Comparison of ENCODE assay signal across 1 cellular context in the genomic region with DNA sequence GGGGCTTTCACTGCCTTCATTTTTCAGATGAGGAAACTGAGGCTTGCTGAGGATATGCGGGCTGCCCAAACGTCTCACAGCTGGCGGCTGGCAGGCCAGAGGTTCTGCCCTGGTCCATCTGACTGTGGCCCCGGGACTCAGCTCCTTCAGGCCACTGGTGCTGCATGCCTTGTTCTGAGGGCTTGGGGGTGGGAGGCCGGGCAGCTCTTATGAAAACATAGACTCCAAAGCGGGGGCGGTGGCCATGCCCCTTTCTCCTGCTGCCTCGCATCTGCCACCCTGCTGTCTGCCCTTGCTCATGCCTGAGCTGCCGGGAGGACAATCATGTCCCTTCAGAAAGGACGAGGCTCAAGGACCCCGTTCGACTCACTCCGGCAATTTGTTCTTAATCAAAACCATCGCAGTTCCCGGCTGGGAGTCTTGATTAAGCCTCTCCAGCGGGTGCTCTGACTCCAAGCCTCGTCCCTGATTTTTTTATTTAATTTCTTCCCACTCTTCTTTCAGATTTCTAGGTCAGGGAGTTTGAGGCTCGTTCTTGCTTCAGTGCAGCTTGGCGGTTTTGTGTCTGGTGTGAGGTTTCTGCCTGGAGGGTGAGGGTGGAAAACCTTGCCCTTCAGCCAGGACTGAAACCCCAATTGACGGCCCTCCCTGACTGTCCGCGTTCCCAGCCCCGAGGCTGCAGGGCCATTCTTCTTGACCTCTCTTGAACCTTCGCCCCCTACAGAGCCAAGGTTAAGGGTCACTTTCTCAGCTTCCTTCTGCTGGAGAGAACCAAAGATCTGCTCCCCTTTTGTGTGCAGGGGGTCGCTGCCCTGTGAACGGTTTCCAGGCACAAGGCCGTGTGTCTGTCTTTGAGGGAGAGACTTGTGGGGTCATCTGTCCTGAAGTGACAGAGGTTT.
TF ChIP-seq lines count a peak whose summit lies in the region.

No MANE protein-coding gene starts in this region.

TF ChIP-seq in H1, 55 proteins besides CTCF, POLR2A, EP300 and RAD21:
- TF ChIP-seq ATF3 (IDR thresholded peaks at IDR 0.05; ENCODE audit: insufficient read depth, low read depth, low read length) (no peak), EZH2 (IDR thresholded peaks at IDR 0.05; ENCODE audit: low read depth, low read length, severe bottlenecking) (peak; percentile 35)
